Comparison of ENCODE assay signal across 22 cellular contexts in genomic region chr6:89008763-89009374, GRCh38.
"Had no signal": no experiment of that assay in that cellular context is flagged by ENCODE, and none has a peak within 500 bp of the region (broad histone marks: within the 10 kb centered on the region; RNA-seq: fewer than 3 reads in every experiment).

No MANE protein-coding gene starts in this region.

- H3K9me3 Mint-ChIP-seq: activated naive CD4-positive, alpha-beta T cell treated with anti-CD3 and anti-CD28 coated beads, Interleukin-2, amount 50 U/mL, for 24 hours; activated T-cell treated with anti-CD3 and anti-CD28 coated beads, Interleukin-2, amount 50 U/mL, for 24 hours; activated T-helper 1 cell treated with anti-CD3 and anti-CD28 coated beads, Interleukin-12 subunit alpha, Interleukin-12 subunit beta, Interleukin-2, Interleukin-4 antibody, amounts not matched to agents 30 ng/mL and 10 ng/mL and 1 ng/mL, durations not matched to agents 14 hours and 24 hours and 36 hours had no signal

- H2AFZ ChIP-seq: PC-9 had no signal

- H3K27ac Mint-ChIP-seq: activated CD8-positive, alpha-beta memory T cell treated with anti-CD3 and anti-CD28 coated beads, Interleukin-2, amount 10 ng/mL, durations not matched to agents 7 days and 5 days; activated CD8-positive, alpha-beta T cell treated with anti-CD3 and anti-CD28 coated beads, Interleukin-2, amount 10 ng/mL, durations not matched to agents 7 days and 5 days; activated naive CD4-positive, alpha-beta T cell treated with anti-CD3 and anti-CD28 coated beads, Interleukin-2, amount 50 U/mL, for 24 hours; activated T-cell treated with anti-CD3 and anti-CD28 coated beads, Interleukin-2, amount 50 U/mL, for 24 hours; activated T-helper 1 cell treated with anti-CD3 and anti-CD28 coated beads, Interleukin-12 subunit alpha, Interleukin-12 subunit beta, Interleukin-2, Interleukin-4 antibody, amounts not matched to agents 30 ng/mL and 10 ng/mL and 1 ng/mL, durations not matched to agents 14 hours and 24 hours and 36 hours; T-helper 1 cell treated with Interleukin-12 subunit alpha and Interleukin-12 subunit beta and Interleukin-4 antibody, amounts not matched to agents 30 μg/mL and 1 μg/mL, for 36 hours had no signal

- DNase-seq: activated CD4-positive, alpha-beta T cell treated with anti-CD3 and anti-CD28 coated beads for 48 hours; activated CD4-positive, alpha-beta T cell treated with anti-CD3 and anti-CD28 coated beads, Interleukin-2, amount 50 U/mL, for 4 hours; activated CD4-positive, CD25-positive, alpha-beta regulatory T cell treated with anti-CD3 and anti-CD28 coated beads, Interleukin-2, amount 50 U/mL, for 72 hours; activated CD8-positive, alpha-beta memory T cell treated with anti-CD3 and anti-CD28 coated beads, Interleukin-2, amount 10 ng/mL, durations not matched to agents 7 days and 5 days; activated CD8-positive, alpha-beta T cell treated with anti-CD3 and anti-CD28 coated beads, Interleukin-2, amount 10 ng/mL, durations not matched to agents 7 days and 5 days; activated effector memory CD4-positive, alpha-beta T cell treated with Interleukin-2 at 50 U/mL for 16 hours; activated naive CD4-positive, alpha-beta T cell; activated T-cell treated with anti-CD3 and anti-CD28 coated beads, Interleukin-2, amount 50 U/mL, for 24 hours; aorta; central memory CD4-positive, alpha-beta T cell; NCI-H1092 treated with DMSO at 0.1 percent for 48 hours; NCI-H1436 treated with DMSO at 0.1 percent for 48 hours; NCI-H187; NCI-H2081; NCI-H510A treated with DMSO at 0.1 percent for 48 hours; NCI-H69; PC-9; SHP77 treated with DMSO at 0.1 percent for 48 hours had no signal

- H3K27me3 Mint-ChIP-seq: activated CD8-positive, alpha-beta memory T cell treated with anti-CD3 and anti-CD28 coated beads, Interleukin-2, amount 10 ng/mL, durations not matched to agents 7 days and 5 days; activated naive CD4-positive, alpha-beta T cell treated with anti-CD3 and anti-CD28 coated beads, Interleukin-2, amount 50 U/mL, for 24 hours; activated T-cell treated with anti-CD3 and anti-CD28 coated beads, Interleukin-2, amount 50 U/mL, for 24 hours had no signal

- H3K27ac ChIP-seq: coronary artery, PC-9 had no signal

- H3K4me2 ChIP-seq: PC-9 had no signal

- H3K4me3 ChIP-seq: PC-9 had no signal

- H3K4me3 Mint-ChIP-seq: activated CD8-positive, alpha-beta memory T cell treated with anti-CD3 and anti-CD28 coated beads, Interleukin-2, amount 10 ng/mL, durations not matched to agents 7 days and 5 days; activated CD8-positive, alpha-beta T cell treated with anti-CD3 and anti-CD28 coated beads, Interleukin-2, amount 10 ng/mL, durations not matched to agents 7 days and 5 days; activated naive CD4-positive, alpha-beta T cell treated with anti-CD3 and anti-CD28 coated beads, Interleukin-2, amount 50 U/mL, for 24 hours; activated T-cell treated with anti-CD3 and anti-CD28 coated beads, Interleukin-2, amount 50 U/mL, for 24 hours; activated T-helper 1 cell treated with anti-CD3 and anti-CD28 coated beads, Interleukin-12 subunit alpha, Interleukin-12 subunit beta, Interleukin-2, Interleukin-4 antibody, amounts not matched to agents 30 ng/mL and 10 ng/mL and 1 ng/mL, durations not matched to agents 14 hours and 24 hours and 36 hours; T-helper 1 cell treated with Interleukin-12 subunit alpha and Interleukin-12 subunit beta and Interleukin-4 antibody, amounts not matched to agents 30 μg/mL and 1 μg/mL, for 36 hours had no signal

- H3K36me3 Mint-ChIP-seq: activated CD8-positive, alpha-beta memory T cell treated with anti-CD3 and anti-CD28 coated beads, Interleukin-2, amount 10 ng/mL, durations not matched to agents 7 days and 5 days had no signal

- H3K4me1 Mint-ChIP-seq: activated CD8-positive, alpha-beta memory T cell treated with anti-CD3 and anti-CD28 coated beads, Interleukin-2, amount 10 ng/mL, durations not matched to agents 7 days and 5 days had no signal
